9 cellular contexts compared by ENCODE assay signal in genomic region chr12:112121780-112122565, GRCh38. TPM values are rescaled to one million over a fixed set of nuclear protein-coding genes. Genes with fewer than 3 reads are reported as not detected.
A peak's percentile ranks its signal among the peaks of the same experiment; 100 is the strongest.
DNase-seq lines count a peak whose midpoint lies in the region; ATAC-seq, FAIRE-seq and TF ChIP-seq lines count a peak whose summit lies in the region.
"Had no signal": no experiment of that assay in that cellular context is flagged by ENCODE, and none has a peak within 500 bp of the region (broad histone marks: within the 10 kb centered on the region; RNA-seq: fewer than 3 reads in every experiment).

No MANE protein-coding gene starts in this region.

- 94% methylated on average over 11 of the region's 11 CpGs for WGBS in thymus

- H3K36me3 ChIP-seq in thymus (ENCODE audit: control insufficient read depth, insufficient read depth), result no peaks in the 10 kb centered on the region

- peaks cover 11% of the 10 kb centered on the region for H3K4me1 ChIP-seq in thymus (ENCODE audit: control insufficient read depth, insufficient read depth, low read length)

- TF ChIP-seq CTCF in cardiac fibroblast (IDR thresholded peaks at IDR 0.05; ENCODE audit: low read depth, low read length), result no peak

- H3K9me3 ChIP-seq in thymus (ENCODE audit: control insufficient read depth), result no peaks in the 10 kb centered on the region

- no peak for FAIRE-seq in frontal cortex (lab: Jason Lieb, UNC)
- FAIRE-seq: endometrium had no signal

- DNase-seq in LHCN-M2 (ENCODE audit: low read depth) (peak; percentile 88), cardiac fibroblast (ENCODE audit: low read depth in 2 of 2) (peak; percentile 76 to 94), amniotic stem cell (lab: John Stamatoyannopoulos, UW) (no peak), frontal cortex (ENCODE audit: low spot score in 2 of 2) (no peak)

- ATAC-seq in GM18511 (IDR thresholded peaks at IDR 0.05; ENCODE audit: unreplicated experiment), result no peak
- no peak for ATAC-seq in GM21528 (IDR thresholded peaks at IDR 0.05; ENCODE audit: low FRiP score, unreplicated experiment)

- H3K27me3 ChIP-seq in layer of hippocampus (ENCODE audit: control insufficient read depth, insufficient read depth, low read length), result no peaks in the 10 kb centered on the region
- H3K27me3 ChIP-seq in thymus (ENCODE audit: control insufficient read depth, insufficient read depth), result peaks cover 2% of the 10 kb centered on the region

- H3K4me3 ChIP-seq in cardiac fibroblast (replicated peaks in 1 of 2; ENCODE audit: low read depth in 2 of 2, low read length in 2 of 2) (no peak overlapping the region), thymus (ENCODE audit: low read length) (no peak overlapping the region)

- peak overlapping the region; percentile 62 for H3K27ac ChIP-seq in layer of hippocampus (ENCODE audit: low read depth, low read length)
- H3K27ac ChIP-seq in thymus (ENCODE audit: low read depth), result peak overlapping the region; percentile 31

RNA-seq across cellular contexts. Expression of gene TRAFD1, which starts 3.4 kb away (rescaled TPM):
- total RNA-seq in LHCN-M2 (2014; rRNA removed) (22.9 and 29.0 TPM in 2 replicates), frontal cortex (53.4 TPM)
- 21.8 TPM for polyA plus RNA-seq in LHCN-M2 (2012)
- 25.7 TPM for polyA plus RNA-seq in thymus

RNA-seq across cellular contexts. Expression of gene NAA25, which starts 13.4 kb away (rescaled TPM):
- total RNA-seq in LHCN-M2 (2014; rRNA removed) (16.7 and 22.4 TPM in 2 replicates), frontal cortex (29.8 TPM)
- polyA plus RNA-seq in LHCN-M2 (2012), result 4.6 TPM
- 9.2 TPM for polyA plus RNA-seq in thymus

Comparison
In these comparisons a context has a peak if more than half of its experiments do, and no peak if none do; other contexts are left out.
1. DNase-seq: peak in LHCN-M2 (single experiment) and cardiac fibroblast (2 of 2); none in amniotic stem cell (single experiment) and frontal cortex (0 of 2).